Comparison of ENCODE assay signal across 8 cellular contexts in the genomic region with DNA sequence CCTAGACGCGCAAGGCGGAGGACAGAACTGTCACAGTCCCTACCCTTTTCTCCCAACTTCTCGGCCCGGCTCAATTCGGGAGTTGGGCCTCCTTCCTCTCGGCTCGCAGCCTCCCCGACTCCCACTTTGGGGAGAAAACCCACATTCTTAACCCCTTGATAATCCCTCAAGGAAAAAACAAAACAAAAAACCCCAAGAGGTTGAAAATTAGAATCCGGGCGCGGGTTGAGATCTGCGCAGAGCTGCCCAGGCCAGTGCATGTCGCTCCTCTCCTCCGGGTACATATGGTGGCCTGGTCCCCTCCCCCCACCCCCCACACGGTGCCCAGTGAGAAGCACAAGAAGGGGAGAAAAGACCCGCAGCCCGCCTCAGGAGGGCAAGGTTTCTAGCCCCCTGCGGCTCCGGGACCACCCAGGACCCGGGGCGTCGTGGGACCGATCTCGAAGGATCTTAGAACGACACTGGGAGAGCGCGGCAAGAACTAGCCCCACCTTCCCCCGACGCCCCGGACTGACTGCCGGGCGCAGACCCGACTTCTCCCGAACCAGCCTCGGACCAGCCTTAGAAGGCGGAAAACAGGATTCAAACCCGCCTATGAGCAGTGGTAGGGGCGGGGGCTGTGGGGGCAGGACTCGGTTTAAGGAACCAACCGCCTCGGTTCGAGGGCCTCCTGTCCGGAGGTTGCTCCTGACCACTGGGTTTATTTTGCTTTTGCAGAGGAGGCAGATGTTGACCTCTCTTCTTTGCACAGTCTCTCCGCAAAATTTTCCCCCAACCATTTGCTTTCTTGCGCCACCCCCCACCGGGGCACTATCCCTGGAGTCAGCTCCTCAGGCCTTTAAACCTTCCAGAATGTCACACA. TPM values are rescaled to one million over a fixed set of nuclear protein-coding genes. Genes with fewer than 3 reads are reported as not detected.
DNase-seq lines count a peak whose midpoint lies in the region; ATAC-seq and TF ChIP-seq lines count a peak whose summit lies in the region.

No MANE protein-coding gene starts in this region.

- no peaks in the 10 kb centered on the region for H3K36me3 ChIP-seq in GM23338 (ENCODE audit: insufficient read depth)

- ATAC-seq in GM23338 = peak; percentile 8
- ATAC-seq in GM19467 (IDR thresholded peaks at IDR 0.05; ENCODE audit: unreplicated experiment) = no peak
- ATAC-seq in GM21619 (IDR thresholded peaks at IDR 0.05; ENCODE audit: unreplicated experiment) = no peak
- ATAC-seq in GM18858 (IDR thresholded peaks at IDR 0.05; ENCODE audit: unreplicated experiment) = no peak

- H3K4me3 ChIP-seq in GM23338 = peak overlapping the region; percentile 86
- H3K4me3 ChIP-seq in iPS-18c (ENCODE audit: insufficient read depth, low read depth, low read length) = peak overlapping the region; percentile 50
- peak overlapping the region; percentile 7 to 40 (median 20) for H3K4me3 ChIP-seq in skin epidermis

- peaks cover 17% of the 10 kb centered on the region; the same call in 1 of the 2 replicates for H3F3A ChIP-seq in GM23338 (replicated peaks; ENCODE audit: low read depth)

- no peaks in the 10 kb centered on the region for H3K9me3 ChIP-seq in iPS-18c (ENCODE audit: control insufficient read depth, insufficient read depth, low read length)

- H3K36me3 Mint-ChIP-seq in GM23338 (ENCODE audit: low read depth) = no peaks in the 10 kb centered on the region; the same call in 2 of the 3 replicates

- no peak overlapping the region for H3K27ac ChIP-seq in GM23338 (ENCODE audit: low read depth)
- H3K27ac ChIP-seq in skin epidermis = peak overlapping the region in 18 of 21 experiments; percentile 1 to 77 (median 66)

- H3K4me1 ChIP-seq in GM23338 (ENCODE audit: insufficient read depth) = peaks cover 50% of the 10 kb centered on the region

- no peaks in the 10 kb centered on the region for H3K9me2 ChIP-seq in GM23338 (ENCODE audit: insufficient read depth)

- no peaks in the 10 kb centered on the region for H3K79me2 ChIP-seq in GM23338 (replicated peaks; ENCODE audit: insufficient read depth)

- peaks cover 4% of the 10 kb centered on the region for H3K9me3 Mint-ChIP-seq in GM23338

- DNase-seq in GM23338 (ENCODE audit: low spot score) (peak; percentile 66), amniotic epithelial cell (ENCODE audit: low read depth) (peak; percentile 84)
- no peak for DNase-seq in activated CD4-positive, CD25-positive, alpha-beta regulatory T cell treated with anti-CD3 and anti-CD28 coated beads, Interleukin-2, amount 50 U/mL, for 72 hours

- H3K4me3 Mint-ChIP-seq in GM23338 = peak overlapping the region; percentile 76

- peaks cover 100% of the 10 kb centered on the region for H3K27me3 ChIP-seq in GM23338 (ENCODE audit: insufficient read depth)

- peaks cover 100% of the 10 kb centered on the region for H3K27me3 Mint-ChIP-seq in GM23338 (ENCODE audit: insufficient read depth, low read depth, poor library complexity)

- no peak for TF ChIP-seq CTCF in GM23338 (conservative IDR thresholded peaks at IDR 0.05; ENCODE audit: low read depth in 2 of 2)

- H3K4me1 Mint-ChIP-seq in GM23338 = peaks cover 42% of the 10 kb centered on the region

- H2AFZ ChIP-seq in GM23338 = peak overlapping the region; percentile 99

- peaks cover 7% of the 10 kb centered on the region for H4K20me1 ChIP-seq in GM23338 (replicated peaks; ENCODE audit: insufficient read depth)

- H3K4me2 ChIP-seq in GM23338 = peak overlapping the region; percentile 100

- no peak overlapping the region for H3K27ac Mint-ChIP-seq in GM23338

TF ChIP-seq in GM23338, 12 proteins besides CTCF, POLR2A, EP300 and RAD21:
- TF ChIP-seq, protein P1, sequence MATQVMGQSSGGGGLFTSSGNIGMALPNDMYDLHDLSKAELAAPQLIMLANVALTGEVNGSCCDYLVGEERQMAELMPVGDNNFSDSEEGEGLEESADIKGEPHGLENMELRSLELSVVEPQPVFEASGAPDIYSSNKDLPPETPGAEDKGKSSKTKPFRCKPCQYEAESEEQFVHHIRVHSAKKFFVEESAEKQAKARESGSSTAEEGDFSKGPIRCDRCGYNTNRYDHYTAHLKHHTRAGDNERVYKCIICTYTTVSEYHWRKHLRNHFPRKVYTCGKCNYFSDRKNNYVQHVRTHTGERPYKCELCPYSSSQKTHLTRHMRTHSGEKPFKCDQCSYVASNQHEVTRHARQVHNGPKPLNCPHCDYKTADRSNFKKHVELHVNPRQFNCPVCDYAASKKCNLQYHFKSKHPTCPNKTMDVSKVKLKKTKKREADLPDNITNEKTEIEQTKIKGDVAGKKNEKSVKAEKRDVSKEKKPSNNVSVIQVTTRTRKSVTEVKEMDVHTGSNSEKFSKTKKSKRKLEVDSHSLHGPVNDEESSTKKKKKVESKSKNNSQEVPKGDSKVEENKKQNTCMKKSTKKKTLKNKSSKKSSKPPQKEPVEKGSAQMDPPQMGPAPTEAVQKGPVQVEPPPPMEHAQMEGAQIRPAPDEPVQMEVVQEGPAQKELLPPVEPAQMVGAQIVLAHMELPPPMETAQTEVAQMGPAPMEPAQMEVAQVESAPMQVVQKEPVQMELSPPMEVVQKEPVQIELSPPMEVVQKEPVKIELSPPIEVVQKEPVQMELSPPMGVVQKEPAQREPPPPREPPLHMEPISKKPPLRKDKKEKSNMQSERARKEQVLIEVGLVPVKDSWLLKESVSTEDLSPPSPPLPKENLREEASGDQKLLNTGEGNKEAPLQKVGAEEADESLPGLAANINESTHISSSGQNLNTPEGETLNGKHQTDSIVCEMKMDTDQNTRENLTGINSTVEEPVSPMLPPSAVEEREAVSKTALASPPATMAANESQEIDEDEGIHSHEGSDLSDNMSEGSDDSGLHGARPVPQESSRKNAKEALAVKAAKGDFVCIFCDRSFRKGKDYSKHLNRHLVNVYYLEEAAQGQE (IDR thresholded peaks at IDR 0.05; ENCODE audit: unreplicated experiment) = no peak
- TF ChIP-seq ZNF331 (CRISPR knock-in tag; IDR thresholded peaks at IDR 0.05; ENCODE audit: low read depth) = no peak
- no peak for TF ChIP-seq JUNB (IDR thresholded peaks at IDR 0.05; ENCODE audit: unreplicated experiment)
- no peak for TF ChIP-seq NANOG (IDR thresholded peaks at IDR 0.05; ENCODE audit: borderline replicate concordance)
- TF ChIP-seq EZH2 (IDR thresholded peaks at IDR 0.05; ENCODE audit: low read depth, unreplicated experiment) = peak; percentile 77
- TF ChIP-seq, protein P2, sequence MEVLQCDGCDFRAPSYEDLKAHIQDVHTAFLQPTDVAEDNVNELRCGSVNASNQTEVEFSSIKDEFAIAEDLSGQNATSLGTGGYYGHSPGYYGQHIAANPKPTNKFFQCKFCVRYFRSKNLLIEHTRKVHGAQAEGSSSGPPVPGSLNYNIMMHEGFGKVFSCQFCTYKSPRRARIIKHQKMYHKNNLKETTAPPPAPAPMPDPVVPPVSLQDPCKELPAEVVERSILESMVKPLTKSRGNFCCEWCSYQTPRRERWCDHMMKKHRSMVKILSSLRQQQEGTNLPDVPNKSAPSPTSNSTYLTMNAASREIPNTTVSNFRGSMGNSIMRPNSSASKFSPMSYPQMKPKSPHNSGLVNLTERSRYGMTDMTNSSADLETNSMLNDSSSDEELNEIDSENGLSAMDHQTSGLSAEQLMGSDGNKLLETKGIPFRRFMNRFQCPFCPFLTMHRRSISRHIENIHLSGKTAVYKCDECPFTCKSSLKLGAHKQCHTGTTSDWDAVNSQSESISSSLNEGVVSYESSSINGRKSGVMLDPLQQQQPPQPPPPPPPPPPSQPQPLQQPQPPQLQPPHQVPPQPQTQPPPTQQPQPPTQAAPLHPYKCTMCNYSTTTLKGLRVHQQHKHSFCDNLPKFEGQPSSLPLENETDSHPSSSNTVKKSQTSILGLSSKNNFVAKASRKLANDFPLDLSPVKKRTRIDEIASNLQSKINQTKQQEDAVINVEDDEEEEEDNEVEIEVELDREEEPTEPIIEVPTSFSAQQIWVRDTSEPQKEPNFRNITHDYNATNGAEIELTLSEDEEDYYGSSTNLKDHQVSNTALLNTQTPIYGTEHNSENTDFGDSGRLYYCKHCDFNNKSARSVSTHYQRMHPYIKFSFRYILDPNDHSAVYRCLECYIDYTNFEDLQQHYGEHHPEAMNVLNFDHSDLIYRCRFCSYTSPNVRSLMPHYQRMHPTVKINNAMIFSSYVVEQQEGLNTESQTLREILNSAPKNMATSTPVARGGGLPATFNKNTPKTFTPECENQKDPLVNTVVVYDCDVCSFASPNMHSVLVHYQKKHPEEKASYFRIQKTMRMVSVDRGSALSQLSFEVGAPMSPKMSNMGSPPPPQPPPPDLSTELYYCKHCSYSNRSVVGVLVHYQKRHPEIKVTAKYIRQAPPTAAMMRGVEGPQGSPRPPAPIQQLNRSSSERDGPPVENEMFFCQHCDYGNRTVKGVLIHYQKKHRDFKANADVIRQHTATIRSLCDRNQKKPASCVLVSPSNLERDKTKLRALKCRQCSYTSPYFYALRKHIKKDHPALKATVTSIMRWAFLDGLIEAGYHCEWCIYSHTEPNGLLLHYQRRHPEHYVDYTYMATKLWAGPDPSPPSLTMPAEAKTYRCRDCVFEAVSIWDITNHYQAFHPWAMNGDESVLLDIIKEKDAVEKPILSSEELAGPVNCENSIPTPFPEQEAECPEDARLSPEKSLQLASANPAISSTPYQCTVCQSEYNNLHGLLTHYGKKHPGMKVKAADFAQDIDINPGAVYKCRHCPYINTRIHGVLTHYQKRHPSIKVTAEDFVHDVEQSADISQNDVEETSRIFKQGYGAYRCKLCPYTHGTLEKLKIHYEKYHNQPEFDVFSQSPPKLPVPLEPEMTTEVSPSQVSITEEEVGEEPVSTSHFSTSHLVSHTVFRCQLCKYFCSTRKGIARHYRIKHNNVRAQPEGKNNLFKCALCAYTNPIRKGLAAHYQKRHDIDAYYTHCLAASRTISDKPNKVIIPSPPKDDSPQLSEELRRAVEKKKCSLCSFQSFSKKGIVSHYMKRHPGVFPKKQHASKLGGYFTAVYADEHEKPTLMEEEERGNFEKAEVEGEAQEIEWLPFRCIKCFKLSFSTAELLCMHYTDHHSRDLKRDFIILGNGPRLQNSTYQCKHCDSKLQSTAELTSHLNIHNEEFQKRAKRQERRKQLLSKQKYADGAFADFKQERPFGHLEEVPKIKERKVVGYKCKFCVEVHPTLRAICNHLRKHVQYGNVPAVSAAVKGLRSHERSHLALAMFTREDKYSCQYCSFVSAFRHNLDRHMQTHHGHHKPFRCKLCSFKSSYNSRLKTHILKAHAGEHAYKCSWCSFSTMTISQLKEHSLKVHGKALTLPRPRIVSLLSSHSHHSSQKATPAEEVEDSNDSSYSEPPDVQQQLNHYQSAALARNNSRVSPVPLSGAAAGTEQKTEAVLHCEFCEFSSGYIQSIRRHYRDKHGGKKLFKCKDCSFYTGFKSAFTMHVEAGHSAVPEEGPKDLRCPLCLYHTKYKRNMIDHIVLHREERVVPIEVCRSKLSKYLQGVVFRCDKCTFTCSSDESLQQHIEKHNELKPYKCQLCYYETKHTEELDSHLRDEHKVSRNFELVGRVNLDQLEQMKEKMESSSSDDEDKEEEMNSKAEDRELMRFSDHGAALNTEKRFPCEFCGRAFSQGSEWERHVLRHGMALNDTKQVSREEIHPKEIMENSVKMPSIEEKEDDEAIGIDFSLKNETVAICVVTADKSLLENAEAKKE (CRISPR knock-in tag; IDR thresholded peaks at IDR 0.05) = no peak
- TF ChIP-seq EZH2phosphoT487 (IDR thresholded peaks at IDR 0.05; ENCODE audit: unreplicated experiment) = no peak

RNA-seq across cellular contexts. Expression of a gene that starts 2.5 kb away (rescaled TPM):
- total RNA-seq in GM23338 (2014; rRNA removed; shearing (Covaris generic)) = 7.0 and 10.8 TPM in 2 replicates
- 7.4 and 8.0 TPM in 2 replicates for polyA plus RNA-seq in GM23338 (2016; fragmentation: Nextera tagmentation; extraction: Ambion mirVana)

Comparison
In these comparisons a context has a peak if more than half of its experiments do, and no peak if none do; other contexts are left out.
1. H3K4me3 ChIP-seq: peak in every context shown above with its lines; median percentile 86 in GM23338; 50 in iPS-18c; 20 in skin epidermis.